In the genomic region with DNA sequence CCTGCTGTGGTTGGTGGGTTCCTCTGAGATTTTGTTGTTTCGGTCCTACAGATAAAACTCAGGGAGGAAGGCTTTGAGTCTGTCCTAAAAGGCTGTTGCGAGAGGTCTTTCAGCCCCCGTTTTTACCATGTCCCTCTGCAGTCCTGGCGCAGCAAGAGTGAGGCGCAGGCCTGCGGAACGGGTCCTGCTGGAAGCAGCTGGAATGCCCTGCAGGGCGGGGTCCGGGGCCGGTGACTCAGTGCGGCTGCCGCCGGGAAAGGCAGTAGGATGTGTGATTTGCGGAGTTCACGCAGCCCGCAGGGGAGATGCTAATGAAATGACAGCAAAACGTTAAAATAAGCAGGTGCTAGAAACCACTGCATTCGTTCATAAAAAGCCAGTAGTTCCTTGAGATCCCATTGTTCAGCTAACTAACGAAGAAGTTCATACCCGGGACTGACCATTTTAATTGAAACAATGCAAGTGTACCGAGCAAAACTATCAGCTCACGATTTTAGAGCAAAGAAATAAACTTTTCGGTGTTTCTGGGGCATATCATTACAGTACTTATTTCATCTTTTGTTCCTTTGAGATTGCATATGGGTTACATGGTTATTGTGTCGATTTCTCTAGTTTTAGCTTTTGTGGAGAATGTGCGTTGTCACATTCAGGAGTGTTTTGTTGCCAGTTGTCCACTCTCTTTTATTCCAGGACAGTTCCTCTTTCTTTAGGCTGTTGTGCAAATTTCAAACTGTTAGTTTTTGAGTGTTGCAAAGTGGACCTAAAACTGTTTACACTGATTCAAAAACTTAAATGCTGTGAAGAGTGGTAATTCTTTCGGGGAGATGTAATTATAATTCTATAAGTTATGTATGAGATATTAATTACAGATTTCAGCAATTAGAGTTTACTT, we compare ENCODE assay signal across 1 cellular context.
A peak's percentile ranks its signal among the peaks of the same experiment; 100 is the strongest.
TF ChIP-seq lines count a peak whose summit lies in the region.

No MANE protein-coding gene starts in this region.

TF ChIP-seq in K562, 482 proteins besides CTCF, POLR2A, EP300 and RAD21 (continued from another document and continues in another):
- TF ChIP-seq NBN (IDR thresholded peaks at IDR 0.05; ENCODE audit: low read depth) (0 out of 2 replicates have a peak, but pooled peaks have one; percentile 49), FIP1L1 (IDR thresholded peaks at IDR 0.05; ENCODE audit: low read depth, low read length, poor library complexity, severe bottlenecking) (no peak), ZNF318 (IDR thresholded peaks at IDR 0.05; ENCODE audit: borderline replicate concordance in 1 of 2, low read depth in 1 of 2) (peak in 1 of 2 experiments; percentile 66; a peak in 1 of 4 replicates), RBM22 (IDR thresholded peaks at IDR 0.05; ENCODE audit: low read depth, low read length, poor library complexity, severe bottlenecking) (no peak), TEAD1 (CRISPR knock-in tag; IDR thresholded peaks at IDR 0.05) (peak in 1 of 2 experiments; percentile 95; a peak in 2 of 4 replicates), ZFX (CRISPR knock-in tag; IDR thresholded peaks at IDR 0.05) (peak; percentile 98), NELFE (IDR thresholded peaks at IDR 0.05; ENCODE audit: insufficient read depth, insufficient read length) (no peak), SRF (CRISPR knock-in tag; IDR thresholded peaks at IDR 0.05) (no peak), CHD1 (IDR thresholded peaks at IDR 0.05; ENCODE audit: low read length) (peak; percentile 33), RFX1 (IDR thresholded peaks at IDR 0.05) (no peak), POLR2G (IDR thresholded peaks at IDR 0.05; ENCODE audit: low read depth, low read length) (peak; percentile 80), HIVEP1 (CRISPR knock-in tag; IDR thresholded peaks at IDR 0.05) (no peak), MCM2 (IDR thresholded peaks at IDR 0.05; ENCODE audit: low read depth) (no peak), ZNF184 (CRISPR knock-in tag; IDR thresholded peaks at IDR 0.05) (no peak), ARID1B (IDR thresholded peaks at IDR 0.05) (no peak; the same call in 1 of the 2 replicates), ZSCAN29 (IDR thresholded peaks at IDR 0.05) (no peak), GATAD2A (IDR thresholded peaks at IDR 0.05) (peak; percentile 82; the same call in 1 of the 2 replicates), DNMT1 (IDR thresholded peaks at IDR 0.05) (no peak), SETDB1 (IDR thresholded peaks at IDR 0.05; ENCODE audit: low read length) (peak; percentile 53), NR1H2 (CRISPR knock-in tag; IDR thresholded peaks at IDR 0.05) (peak; percentile 80; the same call in 1 of the 2 replicates), JUND (IDR thresholded peaks at IDR 0.05; ENCODE audit: borderline replicate concordance, low read depth, low read length) (peak; percentile 94), JUND (tag; IDR thresholded peaks at IDR 0.05; ENCODE audit: borderline replicate concordance, low read depth, low read length) (peak; percentile 88; the same call in 2 of the 3 replicates), SP1 (CRISPR knock-in tag; IDR thresholded peaks at IDR 0.05) (peak; percentile 81), BHLHE40 (IDR thresholded peaks at IDR 0.05; ENCODE audit: low read length) (no peak), PHF8 (IDR thresholded peaks at IDR 0.05; ENCODE audit: borderline replicate concordance, low read length) (peak; percentile 67; the same call in 1 of the 2 replicates), FOXP1 (CRISPR knock-in tag; IDR thresholded peaks at IDR 0.05) (0 out of 2 replicates have a peak, but pooled peaks have one; percentile 42), RBFOX2 (IDR thresholded peaks at IDR 0.05; ENCODE audit: low read depth, low read length) (peak; percentile 86), TAL1 (IDR thresholded peaks at IDR 0.05) (no peak)
- TF ChIP-seq, protein P1, sequence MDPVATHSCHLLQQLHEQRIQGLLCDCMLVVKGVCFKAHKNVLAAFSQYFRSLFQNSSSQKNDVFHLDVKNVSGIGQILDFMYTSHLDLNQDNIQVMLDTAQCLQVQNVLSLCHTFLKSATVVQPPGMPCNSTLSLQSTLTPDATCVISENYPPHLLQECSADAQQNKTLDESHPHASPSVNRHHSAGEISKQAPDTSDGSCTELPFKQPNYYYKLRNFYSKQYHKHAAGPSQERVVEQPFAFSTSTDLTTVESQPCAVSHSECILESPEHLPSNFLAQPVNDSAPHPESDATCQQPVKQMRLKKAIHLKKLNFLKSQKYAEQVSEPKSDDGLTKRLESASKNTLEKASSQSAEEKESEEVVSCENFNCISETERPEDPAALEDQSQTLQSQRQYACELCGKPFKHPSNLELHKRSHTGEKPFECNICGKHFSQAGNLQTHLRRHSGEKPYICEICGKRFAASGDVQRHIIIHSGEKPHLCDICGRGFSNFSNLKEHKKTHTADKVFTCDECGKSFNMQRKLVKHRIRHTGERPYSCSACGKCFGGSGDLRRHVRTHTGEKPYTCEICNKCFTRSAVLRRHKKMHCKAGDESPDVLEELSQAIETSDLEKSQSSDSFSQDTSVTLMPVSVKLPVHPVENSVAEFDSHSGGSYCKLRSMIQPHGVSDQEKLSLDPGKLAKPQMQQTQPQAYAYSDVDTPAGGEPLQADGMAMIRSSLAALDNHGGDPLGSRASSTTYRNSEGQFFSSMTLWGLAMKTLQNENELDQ (CRISPR knock-in tag; IDR thresholded peaks at IDR 0.05; ENCODE audit: borderline replicate concordance): 0 out of 2 replicates have a peak, but pooled peaks have one; percentile 13
- TF ChIP-seq, protein P2, sequence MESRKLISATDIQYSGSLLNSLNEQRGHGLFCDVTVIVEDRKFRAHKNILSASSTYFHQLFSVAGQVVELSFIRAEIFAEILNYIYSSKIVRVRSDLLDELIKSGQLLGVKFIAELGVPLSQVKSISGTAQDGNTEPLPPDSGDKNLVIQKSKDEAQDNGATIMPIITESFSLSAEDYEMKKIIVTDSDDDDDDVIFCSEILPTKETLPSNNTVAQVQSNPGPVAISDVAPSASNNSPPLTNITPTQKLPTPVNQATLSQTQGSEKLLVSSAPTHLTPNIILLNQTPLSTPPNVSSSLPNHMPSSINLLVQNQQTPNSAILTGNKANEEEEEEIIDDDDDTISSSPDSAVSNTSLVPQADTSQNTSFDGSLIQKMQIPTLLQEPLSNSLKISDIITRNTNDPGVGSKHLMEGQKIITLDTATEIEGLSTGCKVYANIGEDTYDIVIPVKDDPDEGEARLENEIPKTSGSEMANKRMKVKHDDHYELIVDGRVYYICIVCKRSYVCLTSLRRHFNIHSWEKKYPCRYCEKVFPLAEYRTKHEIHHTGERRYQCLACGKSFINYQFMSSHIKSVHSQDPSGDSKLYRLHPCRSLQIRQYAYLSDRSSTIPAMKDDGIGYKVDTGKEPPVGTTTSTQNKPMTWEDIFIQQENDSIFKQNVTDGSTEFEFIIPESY (CRISPR knock-in tag; IDR thresholded peaks at IDR 0.05): peak; percentile 57; the same call in 1 of the 2 replicates
- TF ChIP-seq, protein P3, sequence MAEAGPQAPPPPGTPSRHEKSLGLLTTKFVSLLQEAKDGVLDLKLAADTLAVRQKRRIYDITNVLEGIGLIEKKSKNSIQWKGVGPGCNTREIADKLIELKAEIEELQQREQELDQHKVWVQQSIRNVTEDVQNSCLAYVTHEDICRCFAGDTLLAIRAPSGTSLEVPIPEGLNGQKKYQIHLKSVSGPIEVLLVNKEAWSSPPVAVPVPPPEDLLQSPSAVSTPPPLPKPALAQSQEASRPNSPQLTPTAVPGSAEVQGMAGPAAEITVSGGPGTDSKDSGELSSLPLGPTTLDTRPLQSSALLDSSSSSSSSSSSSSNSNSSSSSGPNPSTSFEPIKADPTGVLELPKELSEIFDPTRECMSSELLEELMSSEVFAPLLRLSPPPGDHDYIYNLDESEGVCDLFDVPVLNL (CRISPR knock-in tag; IDR thresholded peaks at IDR 0.05; ENCODE audit: low read depth): no peak
- TF ChIP-seq, protein P4, sequence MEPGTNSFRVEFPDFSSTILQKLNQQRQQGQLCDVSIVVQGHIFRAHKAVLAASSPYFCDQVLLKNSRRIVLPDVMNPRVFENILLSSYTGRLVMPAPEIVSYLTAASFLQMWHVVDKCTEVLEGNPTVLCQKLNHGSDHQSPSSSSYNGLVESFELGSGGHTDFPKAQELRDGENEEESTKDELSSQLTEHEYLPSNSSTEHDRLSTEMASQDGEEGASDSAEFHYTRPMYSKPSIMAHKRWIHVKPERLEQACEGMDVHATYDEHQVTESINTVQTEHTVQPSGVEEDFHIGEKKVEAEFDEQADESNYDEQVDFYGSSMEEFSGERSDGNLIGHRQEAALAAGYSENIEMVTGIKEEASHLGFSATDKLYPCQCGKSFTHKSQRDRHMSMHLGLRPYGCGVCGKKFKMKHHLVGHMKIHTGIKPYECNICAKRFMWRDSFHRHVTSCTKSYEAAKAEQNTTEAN (CRISPR knock-in tag; IDR thresholded peaks at IDR 0.05): 0 out of 2 replicates have a peak, but pooled peaks have one; percentile 69
- TF ChIP-seq, protein P5, sequence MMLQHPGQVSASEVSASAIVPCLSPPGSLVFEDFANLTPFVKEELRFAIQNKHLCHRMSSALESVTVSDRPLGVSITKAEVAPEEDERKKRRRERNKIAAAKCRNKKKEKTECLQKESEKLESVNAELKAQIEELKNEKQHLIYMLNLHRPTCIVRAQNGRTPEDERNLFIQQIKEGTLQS (IDR thresholded peaks at IDR 0.05): peak; percentile 88
- TF ChIP-seq, protein P5 (CRISPR knock-in tag; conservative IDR thresholded peaks at IDR 0.05): no peak; the same call in 1 of the 2 replicates
- TF ChIP-seq, protein P6, sequence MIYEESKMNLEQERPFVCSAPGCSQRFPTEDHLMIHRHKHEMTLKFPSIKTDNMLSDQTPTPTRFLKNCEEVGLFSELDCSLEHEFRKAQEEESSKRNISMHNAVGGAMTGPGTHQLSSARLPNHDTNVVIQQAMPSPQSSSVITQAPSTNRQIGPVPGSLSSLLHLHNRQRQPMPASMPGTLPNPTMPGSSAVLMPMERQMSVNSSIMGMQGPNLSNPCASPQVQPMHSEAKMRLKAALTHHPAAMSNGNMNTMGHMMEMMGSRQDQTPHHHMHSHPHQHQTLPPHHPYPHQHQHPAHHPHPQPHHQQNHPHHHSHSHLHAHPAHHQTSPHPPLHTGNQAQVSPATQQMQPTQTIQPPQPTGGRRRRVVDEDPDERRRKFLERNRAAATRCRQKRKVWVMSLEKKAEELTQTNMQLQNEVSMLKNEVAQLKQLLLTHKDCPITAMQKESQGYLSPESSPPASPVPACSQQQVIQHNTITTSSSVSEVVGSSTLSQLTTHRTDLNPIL (CRISPR knock-in tag; IDR thresholded peaks at IDR 0.05): no peak
